Comparison of ENCODE assay signal across 14 cellular contexts in genomic region chr3:195208631-195209030, GRCh38.
DNase-seq lines count a peak whose midpoint lies in the region; ATAC-seq and TF ChIP-seq lines count a peak whose summit lies in the region.
"Had no signal": no experiment of that assay in that cellular context is flagged by ENCODE, and none has a peak within 500 bp of the region (broad histone marks: within the 10 kb centered on the region; RNA-seq: fewer than 3 reads in every experiment).

No MANE protein-coding gene starts in this region.

- no peaks in the 10 kb centered on the region for H3K36me3 Mint-ChIP-seq in osteocyte (ENCODE audit: unreplicated experiment)
- H3K36me3 Mint-ChIP-seq: activated CD4-positive, alpha-beta memory T cell treated with anti-CD3 and anti-CD28 coated beads for 36 hours; natural killer cell treated with Interleukin-12 subunit alpha and Interleukin-12 subunit beta and Interleukin-15 and Interleukin-18, amount 100 ng/mL, for 72 hours had no signal

- H3K9me3 ChIP-seq in heart left ventricle (no peaks in the 10 kb centered on the region), duodenal mucosa (ENCODE audit: control insufficient read depth in 1 of 2, low read length in 2 of 2) (no peaks in the 10 kb centered on the region)

- H3K4me3 Mint-ChIP-seq in osteocyte (ENCODE audit: unreplicated experiment): peak overlapping the region; percentile 53
- H3K4me3 Mint-ChIP-seq: activated CD4-positive, alpha-beta memory T cell treated with anti-CD3 and anti-CD28 coated beads for 36 hours; activated naive CD8-positive, alpha-beta T cell treated with anti-CD3 and anti-CD28 coated beads, Interleukin-2, amount 50 U/mL, for 24 hours; natural killer cell treated with Interleukin-12 subunit alpha and Interleukin-12 subunit beta and Interleukin-15 and Interleukin-18, amount 100 ng/mL, for 72 hours; stimulated activated naive CD8-positive, alpha-beta T cell treated with anti-CD3 and anti-CD28 coated beads, Interleukin-15, Interleukin-2, amounts not matched to agents 100 ng/mL and 50 ng/mL, for 24 hours had no signal

- no peak for ATAC-seq in heart left ventricle

- H3K27me3 ChIP-seq in heart left ventricle: no peaks in the 10 kb centered on the region
- H3K27me3 ChIP-seq in duodenal mucosa (ENCODE audit: control insufficient read depth in 1 of 2, insufficient read depth in 2 of 2, low read length in 2 of 2): no peaks in the 10 kb centered on the region

- H3K36me3 ChIP-seq in heart left ventricle: no peaks in the 10 kb centered on the region
- no peaks in the 10 kb centered on the region for H3K36me3 ChIP-seq in duodenal mucosa (ENCODE audit: control insufficient read depth in 1 of 2, insufficient read depth in 2 of 2, low read length in 2 of 2)
- no peaks in the 10 kb centered on the region for H3K36me3 ChIP-seq in urinary bladder (ENCODE audit: insufficient read depth)

- H3K27me3 Mint-ChIP-seq in osteocyte (ENCODE audit: unreplicated experiment): no peaks in the 10 kb centered on the region
- H3K27me3 Mint-ChIP-seq: activated CD4-positive, alpha-beta memory T cell treated with anti-CD3 and anti-CD28 coated beads for 36 hours; activated naive CD8-positive, alpha-beta T cell treated with anti-CD3 and anti-CD28 coated beads, Interleukin-2, amount 50 U/mL, for 24 hours; natural killer cell treated with Interleukin-12 subunit alpha and Interleukin-12 subunit beta and Interleukin-15 and Interleukin-18, amount 100 ng/mL, for 72 hours; stimulated activated naive CD8-positive, alpha-beta T cell treated with anti-CD3 and anti-CD28 coated beads, Interleukin-15, Interleukin-2, amounts not matched to agents 100 ng/mL and 50 ng/mL, for 24 hours had no signal

- peak overlapping the region in 1 of 12 donors; percentile 24 for H3K4me3 ChIP-seq in heart left ventricle
- no peak overlapping the region for H3K4me3 ChIP-seq in duodenal mucosa (ENCODE audit: low read depth in 1 of 2, low read length in 2 of 2)
- no peak overlapping the region for H3K4me3 ChIP-seq in urinary bladder (ENCODE audit: low read depth, low read length)

- peaks cover 75% of the 10 kb centered on the region for H3K4me1 Mint-ChIP-seq in osteocyte (ENCODE audit: unreplicated experiment)

- peak overlapping the region in 1 of 2 donors; percentile 26 for H3K9ac ChIP-seq in duodenal mucosa (ENCODE audit: low read depth in 1 of 2, low read length in 2 of 2)

- H3K27ac Mint-ChIP-seq in osteocyte (ENCODE audit: unreplicated experiment): peak overlapping the region; percentile 97
- H3K27ac Mint-ChIP-seq: activated CD4-positive, alpha-beta memory T cell treated with anti-CD3 and anti-CD28 coated beads for 36 hours; activated naive CD8-positive, alpha-beta T cell treated with anti-CD3 and anti-CD28 coated beads, Interleukin-2, amount 50 U/mL, for 24 hours; stimulated activated naive CD8-positive, alpha-beta T cell treated with anti-CD3 and anti-CD28 coated beads, Interleukin-15, Interleukin-2, amounts not matched to agents 100 ng/mL and 50 ng/mL, for 24 hours had no signal

- no peaks in the 10 kb centered on the region for H3K9me3 Mint-ChIP-seq in osteocyte (ENCODE audit: unreplicated experiment)
- H3K9me3 Mint-ChIP-seq: activated CD4-positive, alpha-beta memory T cell treated with anti-CD3 and anti-CD28 coated beads for 36 hours; activated naive CD8-positive, alpha-beta T cell treated with anti-CD3 and anti-CD28 coated beads, Interleukin-2, amount 50 U/mL, for 24 hours; natural killer cell treated with Interleukin-12 subunit alpha and Interleukin-12 subunit beta and Interleukin-15 and Interleukin-18, amount 100 ng/mL, for 72 hours; stimulated activated naive CD8-positive, alpha-beta T cell treated with anti-CD3 and anti-CD28 coated beads, Interleukin-15, Interleukin-2, amounts not matched to agents 100 ng/mL and 50 ng/mL, for 24 hours had no signal

- DNase-seq in heart left ventricle (no peak), cardiac septum (ENCODE audit: low spot score) (no peak), osteocyte (ENCODE audit: extremely low spot score, unreplicated experiment) (no peak), hippocampal formation (lab: John Stamatoyannopoulos, UW) (no peak), 8988T (no peak), NCI-H1694 (lab: John Stamatoyannopoulos, UW) (no peak)
- DNase-seq: activated naive CD8-positive, alpha-beta T cell treated with anti-CD3 and anti-CD28 coated beads, Interleukin-2, amount 50 U/mL, for 24 hours; GDM1; NCI-H1417 had no signal

- H3K27ac ChIP-seq in heart left ventricle: peak overlapping the region in 11 of 12 donors; percentile 57 to 94 (median 82)
- H3K27ac ChIP-seq in duodenal mucosa (ENCODE audit: low read depth, low read length): peak overlapping the region; percentile 6
- H3K27ac ChIP-seq in urinary bladder (ENCODE audit: low read depth): peak overlapping the region; percentile 90

- no peak for TF ChIP-seq CTCF in heart left ventricle (IDR thresholded peaks at IDR 0.05)
- no peak for TF ChIP-seq CTCF in osteocyte (IDR thresholded peaks at IDR 0.05)

- H3K4me1 ChIP-seq in heart left ventricle: peaks cover 0 to 55% (median 48%) of the 10 kb centered on the region in 12 donors
- peaks cover 13 to 20% of the 10 kb centered on the region in 2 donors for H3K4me1 ChIP-seq in duodenal mucosa (ENCODE audit: control insufficient read depth in 1 of 2, insufficient read depth in 2 of 2, low read length in 2 of 2)
- H3K4me1 ChIP-seq in urinary bladder (ENCODE audit: insufficient read depth): peaks cover 3% of the 10 kb centered on the region

- no peak for TF ChIP-seq POLR2A in heart left ventricle (IDR thresholded peaks at IDR 0.05)

- intact Hi-C loops in heart left ventricle (cut with DNase I): loop anchor here in 1 of 10 donors (5.0 kb wide), 1 partner anchor 56 kb away; no protein-coding TSS in a partner anchor
- intact Hi-C loops in cardiac septum (cut with DNase I): no loop called here

- WGBS in heart left ventricle, 4 donors: 80 to 94% (median 84%) methylated on average over 7 of the region's 7 CpGs
- WGBS in urinary bladder: 92% methylated on average over 7 of the region's 7 CpGs

Comparison
In these comparisons a context has a peak if more than half of its experiments do, and no peak if none do; other contexts are left out.
1. H3K27ac ChIP-seq: peak in every context shown above with its lines; median percentile 90 in urinary bladder; 82 in heart left ventricle; 6 in duodenal mucosa.